ENCODE assay signal across 1 cellular context in genomic region chr11:103035656-103036434, GRCh38.
TF ChIP-seq lines count a peak whose summit lies in the region.

No MANE protein-coding gene starts in this region.

TF ChIP-seq in HepG2, 621 proteins besides CTCF, POLR2A, EP300 and RAD21 (continued from another document):
- no peak for TF ChIP-seq HNRNPLL (IDR thresholded peaks at IDR 0.05; ENCODE audit: low read depth, low read length, poor library complexity, severe bottlenecking)
- TF ChIP-seq ZBTB34 (CRISPR knock-in tag; IDR thresholded peaks at IDR 0.05), result no peak
- no peak for TF ChIP-seq GTF3A (CRISPR knock-in tag; conservative IDR thresholded peaks at IDR 0.05)
- peak; percentile 34; the same call in 1 of the 2 replicates for TF ChIP-seq SMC3 (IDR thresholded peaks at IDR 0.05; ENCODE audit: low read length)
- no peak for TF ChIP-seq HIC2 (CRISPR knock-in tag; IDR thresholded peaks at IDR 0.05; ENCODE audit: low read depth)
- no peak for TF ChIP-seq CCDC6 (CRISPR knock-in tag; IDR thresholded peaks at IDR 0.05)
- TF ChIP-seq MXI1 (IDR thresholded peaks at IDR 0.05; ENCODE audit: borderline replicate concordance, low read depth, low read length), result no peak
- TF ChIP-seq TCF7 (IDR thresholded peaks at IDR 0.05; ENCODE audit: low read depth), result no peak
- no peak for TF ChIP-seq RERE (CRISPR knock-in tag; IDR thresholded peaks at IDR 0.05; ENCODE audit: low read depth)
- no peak for TF ChIP-seq EED (CRISPR knock-in tag; IDR thresholded peaks at IDR 0.05)
- no peak for TF ChIP-seq SCMH1 (CRISPR knock-in tag; IDR thresholded peaks at IDR 0.05; ENCODE audit: borderline replicate concordance)
- TF ChIP-seq ARNTL (CRISPR knock-in tag; IDR thresholded peaks at IDR 0.05), result no peak
- no peak for TF ChIP-seq ZUFSP (CRISPR knock-in tag; IDR thresholded peaks at IDR 0.05; ENCODE audit: borderline replicate concordance)
- no peak for TF ChIP-seq SOX6 (IDR thresholded peaks at IDR 0.05)
- TF ChIP-seq SOX6 (CRISPR knock-in tag; IDR thresholded peaks at IDR 0.05), result no peak
- TF ChIP-seq BCLAF1 (IDR thresholded peaks at IDR 0.05), result no peak
- TF ChIP-seq KDM1A (CRISPR knock-in tag; IDR thresholded peaks at IDR 0.05), result no peak
- TF ChIP-seq MAFF (IDR thresholded peaks at IDR 0.05; ENCODE audit: low read depth, low read length), result 0 out of 2 replicates have a peak, but pooled peaks have one; percentile 8
- TF ChIP-seq ZNF574 (CRISPR knock-in tag; IDR thresholded peaks at IDR 0.05), result no peak
- no peak for TF ChIP-seq SNAPC5 (CRISPR knock-in tag; IDR thresholded peaks at IDR 0.05; ENCODE audit: borderline replicate concordance)
- TF ChIP-seq ZNF17 (CRISPR knock-in tag; IDR thresholded peaks at IDR 0.05), result no peak
- no peak for TF ChIP-seq MLLT10 (CRISPR knock-in tag; IDR thresholded peaks at IDR 0.05)
